15 cellular contexts compared by ENCODE assay signal in the genomic region with DNA sequence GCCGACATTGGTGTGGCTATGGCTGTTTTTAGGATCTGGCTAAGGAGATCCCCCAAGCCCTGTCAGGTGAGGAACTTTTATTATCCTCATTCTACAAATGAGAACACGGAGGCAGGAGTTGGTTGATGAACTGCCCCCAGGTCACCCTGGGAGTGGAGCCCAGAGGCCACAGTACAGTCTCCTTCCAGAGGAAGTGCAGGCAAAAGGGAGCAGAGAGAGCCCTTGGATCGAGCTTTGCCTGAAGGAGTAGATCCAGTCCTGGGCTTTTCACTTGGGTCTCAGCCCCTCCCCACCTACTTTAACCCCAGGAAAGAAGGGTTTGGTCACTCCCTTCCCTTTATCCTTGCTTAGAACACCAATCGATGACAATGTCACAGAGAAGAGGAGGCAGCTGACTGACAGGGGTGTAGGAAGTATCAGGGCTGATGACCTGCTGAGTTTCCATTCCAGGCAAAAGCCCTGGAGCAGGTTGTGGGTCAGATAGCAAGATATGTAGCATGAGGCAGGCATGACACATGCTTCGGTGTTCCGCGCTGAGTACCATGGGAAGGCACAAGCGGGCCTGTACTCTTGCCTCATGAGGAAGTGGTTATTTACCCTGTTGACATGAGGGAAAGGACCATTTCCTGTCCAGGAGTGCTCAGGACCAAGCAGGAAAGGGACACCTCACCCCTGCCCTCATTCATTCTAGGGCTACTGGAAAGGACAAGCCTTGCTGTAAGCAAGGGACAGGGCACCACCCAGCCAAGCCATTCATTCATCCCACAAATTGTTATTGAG. TPM values are rescaled to one million over a fixed set of nuclear protein-coding genes. Genes with fewer than 3 reads are reported as not detected.
A peak's percentile ranks its signal among the peaks of the same experiment; 100 is the strongest.
DNase-seq lines count a peak whose midpoint lies in the region; ATAC-seq and TF ChIP-seq lines count a peak whose summit lies in the region.
"Had no signal": no experiment of that assay in that cellular context is flagged by ENCODE, and none has a peak within 500 bp of the region (broad histone marks: within the 10 kb centered on the region; RNA-seq: fewer than 3 reads in every experiment).

No MANE protein-coding gene starts in this region.

- no peak overlapping the region for H4K91ac ChIP-seq in IMR-90 (ENCODE audit: insufficient read depth, low read depth, low read length)

- 60% methylated on average over 1 of the region's 8 CpGs; no CpG with 5 or more reads in 1 of the 2 experiments for WGBS in IMR-90 (ENCODE audit: extremely low coverage in 2 of 2, insufficient read length in 1 of 2), 2 experiments

- H3K27ac Mint-ChIP-seq in CD14-positive monocyte = peak overlapping the region; percentile 32 to 89 (median 63)
- H3K27ac Mint-ChIP-seq: activated B cell treated with CpG ODN at 0.5 μM for 24 hours; activated naive CD4-positive, alpha-beta T cell treated with anti-CD3 and anti-CD28 coated beads, Interleukin-2, amount 50 U/mL, for 72 hours had no signal

- no peak overlapping the region for H3K14ac ChIP-seq in IMR-90 (replicated peaks; ENCODE audit: low read depth, low read length)

- no peak overlapping the region for H3K27ac ChIP-seq in IMR-90 (ENCODE audit: insufficient read depth, low read length)
- H3K27ac ChIP-seq: prostate gland had no signal

- no peak overlapping the region for H2BK120ac ChIP-seq in IMR-90 (ENCODE audit: low read depth, low read length)

- peaks cover 7% of the 10 kb centered on the region; the same call in 1 of the 2 replicates for H3K9me1 ChIP-seq in IMR-90 (ENCODE audit: insufficient read depth, low read length)

- H2AK9ac ChIP-seq in IMR-90 (replicated peaks; ENCODE audit: low read depth, low read length, poor library complexity) = no peak overlapping the region

- TF ChIP-seq RAD21 in IMR-90 (IDR thresholded peaks at IDR 0.05; ENCODE audit: low read length) = no peak

- no peak overlapping the region for H2BK5ac ChIP-seq in IMR-90 (ENCODE audit: low read depth, low read length, poor library complexity, severe bottlenecking)

- in situ Hi-C loops in IMR-90 (cut with MboI; ENCODE audit: low sequenced_read_pairs) = no loop called here

- H3K56ac ChIP-seq in IMR-90 (ENCODE audit: extremely low read depth, insufficient read depth, low read length) = no peak overlapping the region

- H3K4ac ChIP-seq in IMR-90 (ENCODE audit: low read depth, low read length) = no peak overlapping the region

- no peak overlapping the region for H3K9ac ChIP-seq in IMR-90 (ENCODE audit: low read depth, low read length)

- no peak overlapping the region for H4K5ac ChIP-seq in IMR-90 (ENCODE audit: low read depth, low read length)

- H3K79me1 ChIP-seq in IMR-90 (ENCODE audit: low read depth in 1 of 2, low read length in 2 of 2) = no peaks in the 10 kb centered on the region

- no peak overlapping the region for H3K18ac ChIP-seq in IMR-90 (ENCODE audit: low read depth, low read length)

- H4K20me1 ChIP-seq in IMR-90 (ENCODE audit: insufficient read depth, low read length) = no peaks in the 10 kb centered on the region

- dilution Hi-C loops in IMR-90 (cut with HindIII; ENCODE audit: low sequenced_read_pairs, unreplicated experiment) = no loop called here

- peaks cover 0 to 4% (median 2%) of the 10 kb centered on the region in 3 donors for H3K27me3 Mint-ChIP-seq in CD14-positive monocyte (ENCODE audit: low read depth in 3 of 3)

- no peaks in the 10 kb centered on the region for H3K4me1 ChIP-seq in IMR-90 (ENCODE audit: control insufficient read depth, insufficient read depth, low read length)
- H3K4me1 ChIP-seq: prostate gland had no signal

- intact Hi-C loops in CD14-positive monocyte (cut with micrococcal nuclease) (no loop called here), IMR-90 (cut with micrococcal nuclease) (no loop called here)

- no peak overlapping the region for H2BK15ac ChIP-seq in IMR-90 (ENCODE audit: low read depth, low read length)

- H3K9me3 ChIP-seq in IMR-90 (ENCODE audit: control insufficient read depth, insufficient read depth, low read length) = no peaks in the 10 kb centered on the region; the same call in none of the 2 replicates
- H3K9me3 ChIP-seq: prostate gland had no signal

- no peak overlapping the region for H2AK5ac ChIP-seq in IMR-90 (ENCODE audit: low read depth, low read length)

- peak; percentile 79 for DNase-seq in CD14-positive monocyte (ENCODE audit: low spot score)
- peak; percentile 6 for DNase-seq in IMR-90
- DNase-seq in choroid plexus epithelial cell (ENCODE audit: low read depth) = peak; percentile 35
- peak; percentile 41 to 82 for DNase-seq in lung microvascular endothelial cell (ENCODE audit: low read depth in 2 of 2)
- DNase-seq in activated CD4-positive, CD25-positive, alpha-beta regulatory T cell treated with anti-CD3 and anti-CD28 coated beads, Interleukin-2, amount 50 U/mL, for 72 hours = no peak
- no peak for DNase-seq in 8988T
- DNase-seq in NCI-H2227 (lab: John Stamatoyannopoulos, UW; ENCODE audit: unreplicated experiment) = no peak
- DNase-seq: activated B cell treated with CpG ODN at 0.5 μM for 24 hours; activated CD8-positive, alpha-beta memory T cell treated with anti-CD3 and anti-CD28 coated beads, Interleukin-2, amount 50 U/mL, for 48 hours; NCI-H524 treated with DMSO at 0.1 percent for 48 hours had no signal

- H3K4me3 ChIP-seq in IMR-90 (ENCODE audit: insufficient read depth, low read depth, low read length) = no peak overlapping the region
- H3K4me3 ChIP-seq in choroid plexus epithelial cell (ENCODE audit: low read depth, low read length) = no peak overlapping the region
- H3K4me3 ChIP-seq: prostate gland had no signal

- no peak for TF ChIP-seq CTCF in CD14-positive monocyte (IDR thresholded peaks at IDR 0.05)
- TF ChIP-seq CTCF in IMR-90 (conservative IDR thresholded peaks at IDR 0.05; ENCODE audit: low read depth, low read length) = no peak
- no peak for TF ChIP-seq CTCF in choroid plexus epithelial cell (conservative IDR thresholded peaks at IDR 0.05; ENCODE audit: low read depth, low read length)

- H3K36me3 ChIP-seq in IMR-90 (ENCODE audit: control insufficient read depth, insufficient read depth, low read length) = no peaks in the 10 kb centered on the region
- H3K36me3 ChIP-seq: prostate gland had no signal

- peaks cover 38% of the 10 kb centered on the region for H3K27me3 ChIP-seq in IMR-90 (ENCODE audit: control insufficient read depth, insufficient read depth, low read length)

- TF ChIP-seq POLR2A in IMR-90 (IDR thresholded peaks at IDR 0.05; ENCODE audit: low read depth, low read length) = no peak

- no TSS peak for BruUV-seq in IMR-90 (replicated peaks; lab: Mats Ljungman, UMichigan)

- H3K4me2 ChIP-seq in IMR-90 (ENCODE audit: low read depth, low read length) = no peak overlapping the region

- CTCF ChIA-PET in IMR-90 (lab: Yijun Ruan, JAX) = no interaction called here

- H3K23ac ChIP-seq in IMR-90 (ENCODE audit: low read depth, low read length) = no peak overlapping the region

- H3K9me3 Mint-ChIP-seq in CD14-positive monocyte = peaks cover 0 to 3% (median 0%) of the 10 kb centered on the region in 7 donors
- H3K9me3 Mint-ChIP-seq: activated B cell treated with CpG ODN at 0.5 μM for 24 hours had no signal

- H4K8ac ChIP-seq in IMR-90 (ENCODE audit: low read depth in 2 of 2, low read length in 2 of 2) = no peak overlapping the region

- POLR2A ChIA-PET in IMR-90 (lab: Charles Lee; ENCODE audit: unreplicated experiment) = no interaction called here

- ATAC-seq in IMR-90 (ENCODE audit: low read depth) (no peak), GM21423 (IDR thresholded peaks at IDR 0.05; ENCODE audit: unreplicated experiment) (no peak)
- ATAC-seq: activated naive CD4-positive, alpha-beta T cell treated with anti-CD3 and anti-CD28 coated beads, Interleukin-2, amount 50 U/mL, for 72 hours had no signal

- no peaks in the 10 kb centered on the region for H3K36me3 Mint-ChIP-seq in CD14-positive monocyte
- H3K36me3 Mint-ChIP-seq: activated naive CD4-positive, alpha-beta T cell treated with anti-CD3 and anti-CD28 coated beads, Interleukin-2, amount 50 U/mL, for 72 hours had no signal

- peak overlapping the region in 1 of 2 donors; percentile 59 for H3K4me3 Mint-ChIP-seq in CD14-positive monocyte
- H3K4me3 Mint-ChIP-seq: activated B cell treated with CpG ODN at 0.5 μM for 24 hours had no signal

- H2AFZ ChIP-seq in IMR-90 (replicated peaks; ENCODE audit: low read length, poor library complexity) = peak overlapping the region; percentile 40

- H2BK20ac ChIP-seq in IMR-90 (ENCODE audit: low read depth, low read length) = no peak overlapping the region

- H3K4me1 Mint-ChIP-seq in CD14-positive monocyte = peaks cover 32% of the 10 kb centered on the region
- H3K4me1 Mint-ChIP-seq: activated B cell treated with CpG ODN at 0.5 μM for 24 hours had no signal

TF ChIP-seq in IMR-90, 13 proteins besides CTCF, POLR2A, EP300 and RAD21 (continues in another document):
- TF ChIP-seq RFX5 (IDR thresholded peaks at IDR 0.05; ENCODE audit: low read depth, low read length) (no peak), SMC3 (IDR thresholded peaks at IDR 0.05; ENCODE audit: low read depth, low read length) (no peak), CHD1 (IDR thresholded peaks at IDR 0.05; ENCODE audit: low read depth, low read length) (no peak), FOS (IDR thresholded peaks at IDR 0.05; ENCODE audit: low read depth, low read length) (no peak), MAZ (IDR thresholded peaks at IDR 0.05; ENCODE audit: borderline replicate concordance, low read depth, low read length) (no peak), NFE2L2 (IDR thresholded peaks at IDR 0.05; ENCODE audit: low read depth, low read length) (no peak), MXI1 (IDR thresholded peaks at IDR 0.05; ENCODE audit: borderline replicate concordance, low read depth, low read length) (no peak)
- TF ChIP-seq, protein P1, sequence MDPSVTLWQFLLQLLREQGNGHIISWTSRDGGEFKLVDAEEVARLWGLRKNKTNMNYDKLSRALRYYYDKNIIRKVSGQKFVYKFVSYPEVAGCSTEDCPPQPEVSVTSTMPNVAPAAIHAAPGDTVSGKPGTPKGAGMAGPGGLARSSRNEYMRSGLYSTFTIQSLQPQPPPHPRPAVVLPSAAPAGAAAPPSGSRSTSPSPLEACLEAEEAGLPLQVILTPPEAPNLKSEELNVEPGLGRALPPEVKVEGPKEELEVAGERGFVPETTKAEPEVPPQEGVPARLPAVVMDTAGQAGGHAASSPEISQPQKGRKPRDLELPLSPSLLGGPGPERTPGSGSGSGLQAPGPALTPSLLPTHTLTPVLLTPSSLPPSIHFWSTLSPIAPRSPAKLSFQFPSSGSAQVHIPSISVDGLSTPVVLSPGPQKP (IDR thresholded peaks at IDR 0.05; ENCODE audit: borderline replicate concordance, low read depth, low read length) = no peak

RNA-seq across cellular contexts. Expression of gene PLA2G4D, which starts 5.8 kb away (rescaled TPM):
- not detected for polyA plus RNA-seq in CD14-positive monocyte
- total RNA-seq in IMR-90 (2012; rRNA removed) = not detected in 2 replicates
- not detected in 2 replicates for polyA plus RNA-seq in IMR-90 (2012; rRNA removed)
- polyA plus RNA-seq in IMR-90 (2012; cell fraction: cytosol; rRNA removed) = 0.01 TPM in 1 of 2 replicates, not detected in the other
- polyA plus RNA-seq in IMR-90 (2012; cell fraction: nucleus; rRNA removed; ENCODE audit: low replicate concordance) = 0.01 and 0.02 TPM in 2 replicates
- not detected in 2 replicates for total RNA-seq in lung microvascular endothelial cell
- total RNA-seq: activated B cell treated with CpG ODN at 0.5 μM for 24 hours; activated naive CD4-positive, alpha-beta T cell treated with anti-CD3 and anti-CD28 coated beads, Interleukin-2, amount 50 U/mL, for 72 hours had no signal

RNA-seq across cellular contexts. Expression of gene PLA2G4F, which starts 56.2 kb away (rescaled TPM):
- polyA plus RNA-seq in CD14-positive monocyte (not detected), IMR-90 (2012; rRNA removed) (not detected in 2 replicates)
- total RNA-seq in IMR-90 (2012; rRNA removed) (not detected in 2 replicates), lung microvascular endothelial cell (not detected in 2 replicates)
- not detected in 2 replicates for polyA plus RNA-seq in IMR-90 (2012; cell fraction: cytosol; rRNA removed)
- not detected in 2 replicates for polyA plus RNA-seq in IMR-90 (2012; cell fraction: nucleus; rRNA removed; ENCODE audit: low replicate concordance)
- total RNA-seq: activated B cell treated with CpG ODN at 0.5 μM for 24 hours; activated naive CD4-positive, alpha-beta T cell treated with anti-CD3 and anti-CD28 coated beads, Interleukin-2, amount 50 U/mL, for 72 hours; cerebellum; G401 had no signal

Comparison
In these comparisons a context has a peak if more than half of its experiments do, and no peak if none do; other contexts are left out.
1. DNase-seq: peak in CD14-positive monocyte (single experiment), IMR-90 (single experiment), choroid plexus epithelial cell (single experiment) and lung microvascular endothelial cell (2 of 2); none in activated CD4-positive, CD25-positive, alpha-beta regulatory T cell treated with anti-CD3 and anti-CD28 coated beads, Interleukin-2, amount 50 U/mL, for 72 hours (single experiment), 8988T (single experiment) and NCI-H2227 (single experiment).